19 cellular contexts compared by ENCODE assay signal in the genomic region with DNA sequence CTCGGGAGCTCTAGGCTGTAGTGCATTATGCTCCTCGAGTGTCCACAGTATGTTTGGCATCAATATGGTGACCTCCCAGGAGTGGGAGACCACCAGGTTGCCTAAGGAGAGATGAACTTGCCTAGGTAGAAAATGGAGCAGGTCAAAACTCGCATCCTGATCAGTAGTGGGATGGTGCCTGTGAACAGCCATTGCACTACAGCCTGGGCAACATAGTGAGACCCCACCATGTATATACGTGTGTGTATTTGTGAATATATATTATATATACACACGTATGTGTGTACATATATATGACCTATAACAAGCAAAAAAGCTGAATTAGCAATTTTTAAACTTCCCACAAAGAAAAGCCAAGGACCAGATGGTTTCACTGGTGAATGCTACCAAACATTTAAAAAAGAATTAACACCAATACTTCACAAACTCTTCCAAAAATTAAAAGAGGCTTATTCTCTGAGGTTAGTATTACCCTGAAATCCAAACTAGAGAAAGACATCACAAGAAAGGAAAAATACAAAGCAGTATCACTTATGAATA.
DNase-seq lines count a peak whose midpoint lies in the region; ATAC-seq, FAIRE-seq and TF ChIP-seq lines count a peak whose summit lies in the region.
"Had no signal": no experiment of that assay in that cellular context is flagged by ENCODE, and none has a peak within 500 bp of the region (broad histone marks: within the 10 kb centered on the region; RNA-seq: fewer than 3 reads in every experiment).

No MANE protein-coding gene starts in this region.

- no peaks in the 10 kb centered on the region for H4K20me1 ChIP-seq in HepG2 (ENCODE audit: insufficient read depth, low read length)
- peaks cover 8% of the 10 kb centered on the region; the same call in 1 of the 2 replicates for H4K20me1 ChIP-seq in IMR-90 (ENCODE audit: insufficient read depth, low read length)
- no peaks in the 10 kb centered on the region for H4K20me1 ChIP-seq in K562 (replicated peaks; ENCODE audit: control insufficient read depth, insufficient read depth, low read length)

- TF ChIP-seq POLR2A in HepG2 (IDR thresholded peaks at IDR 0.05; ENCODE audit: insufficient read depth in 1 of 2, low read depth in 2 of 2, low read length in 2 of 2) (no peak), right lobe of liver (IDR thresholded peaks at IDR 0.05) (no peak), IMR-90 (IDR thresholded peaks at IDR 0.05; ENCODE audit: low read depth, low read length) (no peak), K562 (conservative IDR thresholded peaks at IDR 0.05) (no peak), heart left ventricle (IDR thresholded peaks at IDR 0.05) (no peak)

- H3K14ac ChIP-seq in IMR-90 (replicated peaks; ENCODE audit: low read depth, low read length): no peak overlapping the region

- H3K9ac ChIP-seq in HepG2 (ENCODE audit: insufficient read depth, low read depth, low read length) (no peak overlapping the region), IMR-90 (ENCODE audit: low read depth, low read length) (no peak overlapping the region), K562 (ENCODE audit: insufficient read depth in 1 of 2, low read depth in 2 of 2, low read length in 2 of 2) (no peak overlapping the region)
- H3K9ac ChIP-seq: GM23248 had no signal

- no peak overlapping the region for H2AFZ ChIP-seq in HepG2 (ENCODE audit: low read length)
- H2AFZ ChIP-seq in IMR-90 (replicated peaks; ENCODE audit: low read length, poor library complexity): no peak overlapping the region
- H2AFZ ChIP-seq in K562 (ENCODE audit: low read depth, low read length): no peak overlapping the region
- H2AFZ ChIP-seq: GM23248 had no signal

- TF ChIP-seq RAD21 in HepG2 (CRISPR knock-in tag; IDR thresholded peaks at IDR 0.05) (no peak), IMR-90 (IDR thresholded peaks at IDR 0.05; ENCODE audit: low read length) (no peak), K562 (CRISPR knock-in tag; conservative IDR thresholded peaks at IDR 0.05 in 1 of 2, IDR thresholded peaks at IDR 0.05 in 1 of 2) (no peak)

- H2BK5ac ChIP-seq in IMR-90 (ENCODE audit: low read depth, low read length, poor library complexity, severe bottlenecking): no peak overlapping the region

- no peak overlapping the region for H3K56ac ChIP-seq in IMR-90 (ENCODE audit: extremely low read depth, insufficient read depth, low read length)

- POLR2A ChIA-PET in HepG2 (lab: Yijun Ruan, JAX): no interaction called here
- POLR2A ChIA-PET in IMR-90 (lab: Charles Lee; ENCODE audit: unreplicated experiment): no interaction called here
- POLR2A ChIA-PET in K562 (lab: Yijun Ruan, JAX): interaction anchor here (0.6 to 0.7 kb wide), 3 partner anchors 17 to 162 kb away, joined by 3 read pairs; no protein-coding TSS in a partner anchor

- peaks cover 8 to 17% of the 10 kb centered on the region in 2 experiments; a peak in 3 of 4 replicates for H3K79me1 ChIP-seq in IMR-90 (ENCODE audit: low read depth in 1 of 2, low read length in 2 of 2)

- dilution Hi-C loops in IMR-90 (cut with HindIII; ENCODE audit: low sequenced_read_pairs, unreplicated experiment): no loop called here

- H4K5ac ChIP-seq in IMR-90 (ENCODE audit: low read depth, low read length): no peak overlapping the region

- H3K4me1 ChIP-seq in HepG2 (ENCODE audit: insufficient read depth, low read length): peaks cover 40% of the 10 kb centered on the region
- peaks cover 0 to 10% (median 2%) of the 10 kb centered on the region in 4 donors for H3K4me1 ChIP-seq in right lobe of liver
- peaks cover 12% of the 10 kb centered on the region for H3K4me1 ChIP-seq in IMR-90 (ENCODE audit: control insufficient read depth, insufficient read depth, low read length)
- H3K4me1 ChIP-seq in K562 (replicated peaks in 1 of 2; ENCODE audit: control insufficient read depth in 2 of 2, insufficient read depth in 2 of 2, low read length in 2 of 2): peaks cover 0 to 3% of the 10 kb centered on the region in 2 experiments; a peak in 1 of 5 replicates
- H3K4me1 ChIP-seq in heart left ventricle: peaks cover 0 to 23% (median 0%) of the 10 kb centered on the region in 12 donors

- H3K27ac ChIP-seq in HepG2 (ENCODE audit: extremely low read length, insufficient read depth, low read length): no peak overlapping the region
- no peak overlapping the region for H3K27ac ChIP-seq in right lobe of liver
- H3K27ac ChIP-seq in IMR-90 (ENCODE audit: insufficient read depth, low read length): no peak overlapping the region
- no peak overlapping the region for H3K27ac ChIP-seq in K562 (ENCODE audit: extremely low read depth, low read depth, low read length)
- H3K27ac ChIP-seq in heart left ventricle: no peak overlapping the region
- H3K27ac ChIP-seq: GM23248 had no signal

- H3K4ac ChIP-seq in IMR-90 (ENCODE audit: low read depth, low read length): no peak overlapping the region

- H4K91ac ChIP-seq in IMR-90 (ENCODE audit: insufficient read depth, low read depth, low read length): no peak overlapping the region

- H3K79me2 ChIP-seq in HepG2 (ENCODE audit: insufficient read depth, low read length) (no peaks in the 10 kb centered on the region), K562 (ENCODE audit: control insufficient read depth, insufficient read depth, low read length) (no peaks in the 10 kb centered on the region)

- no peak overlapping the region for H2BK120ac ChIP-seq in IMR-90 (ENCODE audit: low read depth, low read length)

- TF ChIP-seq EP300 in HepG2 (IDR thresholded peaks at IDR 0.05; ENCODE audit: low read depth in 2 of 2, low read length in 2 of 2) (no peak), HepG2 (CRISPR knock-in tag; IDR thresholded peaks at IDR 0.05; ENCODE audit: borderline replicate concordance) (no peak), K562 (IDR thresholded peaks at IDR 0.05; ENCODE audit: low read length) (no peak)

- no peak overlapping the region for H2BK20ac ChIP-seq in IMR-90 (ENCODE audit: low read depth, low read length)

- no peak overlapping the region for H3K4me2 ChIP-seq in HepG2 (ENCODE audit: low read depth, low read length)
- H3K4me2 ChIP-seq in IMR-90 (ENCODE audit: low read depth, low read length): no peak overlapping the region
- no peak overlapping the region for H3K4me2 ChIP-seq in K562 (ENCODE audit: insufficient read depth, low read length)

- 99% methylated on average over 5 of the region's 5 CpGs for WGBS in HepG2 (ENCODE audit: low lambda C conversion rate)
- 88% methylated on average over 2 of the region's 5 CpGs for WGBS in right lobe of liver (ENCODE audit: insufficient coverage, low coverage, low lambda C conversion rate, missing lambda C conversion rate)
- 81% methylated on average over 2 of the region's 5 CpGs; no CpG with 5 or more reads in 1 of the 2 experiments for WGBS in IMR-90 (ENCODE audit: extremely low coverage in 2 of 2, insufficient read length in 1 of 2), 2 experiments
- 80% methylated on average over 5 of the region's 5 CpGs for WGBS in K562 (ENCODE audit: insufficient coverage, low coverage, missing lambda C conversion rate)
- 95 to 98% (median 96%) methylated on average over 5 of the region's 5 CpGs for WGBS in heart left ventricle, 4 donors

- H3K27me3 ChIP-seq in HepG2 (ENCODE audit: control insufficient read depth in 1 of 2, insufficient read depth in 2 of 2, low read length in 2 of 2): no peaks in the 10 kb centered on the region
- no peaks in the 10 kb centered on the region for H3K27me3 ChIP-seq in right lobe of liver
- no peaks in the 10 kb centered on the region for H3K27me3 ChIP-seq in IMR-90 (ENCODE audit: control insufficient read depth, insufficient read depth, low read length)
- no peaks in the 10 kb centered on the region for H3K27me3 ChIP-seq in K562 (ENCODE audit: control insufficient read depth in 2 of 2, insufficient read depth in 2 of 2, low read length in 2 of 2)
- H3K27me3 ChIP-seq in heart left ventricle: no peaks in the 10 kb centered on the region

- H3K23ac ChIP-seq in IMR-90 (ENCODE audit: low read depth, low read length): no peak overlapping the region

- H2AK5ac ChIP-seq in IMR-90 (ENCODE audit: low read depth, low read length): no peak overlapping the region

- H3K18ac ChIP-seq in IMR-90 (ENCODE audit: low read depth, low read length): no peak overlapping the region

- DNase-seq in HepG2 (ENCODE audit: low spot score) (no peak), right lobe of liver (no peak), IMR-90 (no peak), K562 (ENCODE audit: extremely low read depth in 1 of 4, low spot score in 3 of 4) (no peak), NCI-H226 (no peak), heart left ventricle (no peak), NCI-H2107 treated with DMSO at 0.1 percent for 48 hours (lab: John Stamatoyannopoulos, UW; ENCODE audit: unreplicated experiment) (no peak)
- DNase-seq: 8988T; C1 segment of cervical spinal cord; Calu3; CD4-positive, alpha-beta memory T cell; COR-L47; DND-41; H9; HFFc6 had no signal

- BruUV-seq in HepG2 (replicated peaks; lab: Mats Ljungman, UMichigan) (no TSS peak), IMR-90 (replicated peaks; lab: Mats Ljungman, UMichigan) (no TSS peak), K562 (replicated peaks; lab: Mats Ljungman, UMichigan) (no TSS peak)

- H4K8ac ChIP-seq in IMR-90 (ENCODE audit: low read depth in 2 of 2, low read length in 2 of 2): no peak overlapping the region

- H3K9me1 ChIP-seq in IMR-90 (ENCODE audit: insufficient read depth, low read length): peaks cover 33% of the 10 kb centered on the region
- H3K9me1 ChIP-seq in K562 (ENCODE audit: control insufficient read depth, insufficient read depth, low read length): no peaks in the 10 kb centered on the region

- in situ Hi-C loops in HepG2 (cut with HindIII; ENCODE audit: extremely low pct_ligation_motif_present, low pct_unique_long_range_greater_than_20kb): no loop called here
- in situ Hi-C loops in IMR-90 (cut with MboI; ENCODE audit: low sequenced_read_pairs): no loop called here
- in situ Hi-C loops in K562 (cut with MboI): no loop called here

- CTCF ChIA-PET in HepG2 (lab: Yijun Ruan, JAX; ENCODE audit: low intra/inter-chr PET ratio, low total read pairs) (no interaction called here), IMR-90 (lab: Yijun Ruan, JAX) (no interaction called here), K562 (lab: Yijun Ruan, JAX; ENCODE audit: low intra/inter-chr PET ratio) (no interaction called here)

- FAIRE-seq in HepG2 (lab: Jason Lieb, UNC): no peak
- no peak for FAIRE-seq in K562 (lab: Jason Lieb, UNC)
- FAIRE-seq: G401.6, GM19239 had no signal

- ATAC-seq in HepG2 (no peak), right lobe of liver (no peak), IMR-90 (ENCODE audit: low read depth) (no peak), K562 (no peak), heart left ventricle (no peak)
- ATAC-seq: HCT116 had no signal

- no peak overlapping the region for H2BK15ac ChIP-seq in IMR-90 (ENCODE audit: low read depth, low read length)

- no peak for TF ChIP-seq CTCF in HepG2 (CRISPR knock-in tag; IDR thresholded peaks at IDR 0.05)
- TF ChIP-seq CTCF in right lobe of liver (IDR thresholded peaks at IDR 0.05): no peak
- TF ChIP-seq CTCF in IMR-90 (conservative IDR thresholded peaks at IDR 0.05; ENCODE audit: low read depth, low read length): no peak
- no peak for TF ChIP-seq CTCF in K562 (IDR thresholded peaks at IDR 0.05 in 2 of 3, conservative IDR thresholded peaks at IDR 0.05 in 1 of 3; ENCODE audit: insufficient read depth in 2 of 3, low read depth in 1 of 3, low read length in 3 of 3)
- TF ChIP-seq CTCF in heart left ventricle (IDR thresholded peaks at IDR 0.05): no peak

- H3K4me3 ChIP-seq in HepG2 (replicated peaks in 1 of 3; ENCODE audit: insufficient read depth in 1 of 3, low read depth in 2 of 3, low read length in 3 of 3) (no peak overlapping the region), right lobe of liver (no peak overlapping the region), IMR-90 (ENCODE audit: insufficient read depth, low read depth, low read length) (no peak overlapping the region), K562 (no peak overlapping the region), heart left ventricle (no peak overlapping the region)
- H3K4me3 ChIP-seq: GM23248 had no signal

- peaks cover 1 to 56% of the 10 kb centered on the region in 2 experiments; a peak in 2 of 5 replicates for H3K36me3 ChIP-seq in HepG2 (replicated peaks in 1 of 2; ENCODE audit: control insufficient read depth in 1 of 2, insufficient read depth in 2 of 2, low read length in 2 of 2)
- H3K36me3 ChIP-seq in right lobe of liver: peaks cover 0 to 6% (median 0%) of the 10 kb centered on the region in 4 donors
- H3K36me3 ChIP-seq in IMR-90 (ENCODE audit: control insufficient read depth, insufficient read depth, low read length): peaks cover 38% of the 10 kb centered on the region
- H3K36me3 ChIP-seq in K562 (ENCODE audit: control insufficient read depth, insufficient read depth, low read length): peaks cover 83% of the 10 kb centered on the region; the same call in 2 of the 3 replicates
- H3K36me3 ChIP-seq in heart left ventricle: peaks cover 0 to 100% (median 78%) of the 10 kb centered on the region in 9 donors

- H3K9me3 ChIP-seq in HepG2 (ENCODE audit: low read length): no peaks in the 10 kb centered on the region
- H3K9me3 ChIP-seq in right lobe of liver: no peaks in the 10 kb centered on the region
- no peaks in the 10 kb centered on the region for H3K9me3 ChIP-seq in IMR-90 (ENCODE audit: control insufficient read depth, insufficient read depth, low read length)
- H3K9me3 ChIP-seq in K562 (replicated peaks; ENCODE audit: control insufficient read depth, insufficient read depth, low read depth, low read length): no peaks in the 10 kb centered on the region
- H3K9me3 ChIP-seq in heart left ventricle: no peaks in the 10 kb centered on the region

- intact Hi-C loops in HepG2 (cut with micrococcal nuclease; ENCODE audit: unreplicated experiment): no loop called here
- intact Hi-C loops in right lobe of liver (cut with DNase I): no loop called here
- intact Hi-C loops in IMR-90 (cut with micrococcal nuclease): no loop called here
- intact Hi-C loops in K562 (cut with micrococcal nuclease): no loop called here
- intact Hi-C loops in heart left ventricle (cut with DNase I): no loop called here

- no peak overlapping the region for H2AK9ac ChIP-seq in IMR-90 (replicated peaks; ENCODE audit: low read depth, low read length, poor library complexity)
